Comparison of ENCODE assay signal across 10 cellular contexts in genomic region chr17:57718878-57719277, GRCh38. TPM values are rescaled to one million over a fixed set of nuclear protein-coding genes. Genes with fewer than 3 reads are reported as not detected.
"Had no signal": no experiment of that assay in that cellular context is flagged by ENCODE, and none has a peak within 500 bp of the region (broad histone marks: within the 10 kb centered on the region; RNA-seq: fewer than 3 reads in every experiment).

No MANE protein-coding gene starts in this region.

- H3K9me3 Mint-ChIP-seq: GM23338, H9, HFFc6 had no signal

- H3K9ac ChIP-seq: KMS-11 had no signal

- H3K4me3 Mint-ChIP-seq: GM23338, H9, HFFc6, IgD-negative memory B cell had no signal

- H3K27ac Mint-ChIP-seq: GM23338, H9, HFFc6, IgD-negative memory B cell had no signal

- H3K36me3 Mint-ChIP-seq: IgD-negative memory B cell had no signal

- DNase-seq: H9, HCEC 1CT, HFFc6, KBM-7 had no signal

- H3K27ac ChIP-seq: HL-60, KMS-11 had no signal

- H3K4me3 ChIP-seq: GM23338 had no signal

- H3K4me1 Mint-ChIP-seq: GM23338 had no signal

- H3K4me2 ChIP-seq: GM23338, KMS-11 had no signal

RNA-seq across cellular contexts. Expression of gene CCDC182, which starts 26.2 kb away (rescaled TPM):
- total RNA-seq: GM23338, H1, H9, HFFc6, HT1080 had no signal
